Comparison of ENCODE assay signal across 8 cellular contexts in the genomic region with DNA sequence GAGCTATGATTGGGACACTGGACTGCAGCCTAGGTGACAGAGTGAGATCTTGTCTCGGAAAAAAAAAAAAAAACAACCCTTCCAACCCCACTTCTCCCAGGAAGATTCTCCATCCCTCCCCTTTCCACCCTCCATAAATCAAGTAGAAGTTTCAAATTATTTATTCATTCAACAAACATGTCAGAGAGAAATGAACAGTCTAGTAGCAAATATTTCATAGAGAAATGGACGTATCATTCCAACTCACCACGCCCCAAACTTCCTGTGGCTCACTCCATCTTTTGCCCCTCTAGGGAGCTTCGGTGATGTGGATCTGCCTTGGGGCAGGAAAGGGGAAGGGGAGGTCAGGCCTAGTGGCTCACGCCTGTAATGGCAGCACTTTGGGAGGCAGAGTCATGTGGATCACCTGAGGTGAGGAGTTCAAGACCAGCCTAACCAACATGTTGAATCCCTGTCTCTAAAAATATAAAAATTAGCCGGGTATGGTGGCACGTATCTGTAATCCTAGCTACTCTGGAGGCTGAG. TPM values are rescaled to one million over a fixed set of nuclear protein-coding genes. Genes with fewer than 3 reads are reported as not detected.
DNase-seq lines count a peak whose midpoint lies in the region; ATAC-seq, FAIRE-seq and TF ChIP-seq lines count a peak whose summit lies in the region.

No MANE protein-coding gene starts in this region.

- H4K20me1 ChIP-seq in KMS-11 (ENCODE audit: insufficient read depth) = no peaks in the 10 kb centered on the region

- H3K4me1 ChIP-seq in KMS-11 (ENCODE audit: low read depth, poor library complexity, severe bottlenecking) = peaks cover 17% of the 10 kb centered on the region

- no peak overlapping the region for H3K27ac ChIP-seq in KMS-11

- DNase-seq in AG10803 (ENCODE audit: low read depth) (no peak), bronchial epithelial cell (ENCODE audit: low read depth) (no peak), myocyte (ENCODE audit: low read depth) (peak; percentile 31), HUDEP-2 (lab: John Stamatoyannopoulos, UW; ENCODE audit: unreplicated experiment in 76 of 76) (no peak), amniotic stem cell (lab: John Stamatoyannopoulos, UW) (no peak), DMS79 (lab: John Stamatoyannopoulos, UW) (no peak)

- H3K4me3 ChIP-seq in AG10803 (ENCODE audit: low read length) (peak overlapping the region; percentile 69), KMS-11 (IDR thresholded peaks at IDR 0.05; ENCODE audit: insufficient read depth, low read depth, low read length) (no peak overlapping the region), bronchial epithelial cell (ENCODE audit: low read depth, low read length) (peak overlapping the region; percentile 78)

- peaks cover 38% of the 10 kb centered on the region for H3K27me3 ChIP-seq in KMS-11 (ENCODE audit: insufficient read depth, low read depth)
- H3K27me3 ChIP-seq in bronchial epithelial cell (ENCODE audit: control insufficient read depth, insufficient read depth, low read length) = no peaks in the 10 kb centered on the region

- TF ChIP-seq CTCF in AG10803 (conservative IDR thresholded peaks at IDR 0.05; ENCODE audit: low read length) = no peak
- TF ChIP-seq CTCF in KMS-11 (conservative IDR thresholded peaks at IDR 0.05; ENCODE audit: low read depth, low read length) = no peak
- TF ChIP-seq CTCF in bronchial epithelial cell (IDR thresholded peaks at IDR 0.05; ENCODE audit: insufficient read depth, low read length, severe bottlenecking) = no peak

- H2AFZ ChIP-seq in KMS-11 (ENCODE audit: low read depth) = peak overlapping the region; percentile 91

- H3K36me3 ChIP-seq in KMS-11 (ENCODE audit: insufficient read depth) (no peaks in the 10 kb centered on the region; the same call in 1 of the 2 replicates), bronchial epithelial cell (ENCODE audit: control insufficient read depth, insufficient read depth, low read length) (peaks cover 17% of the 10 kb centered on the region)

- H3K9ac ChIP-seq in KMS-11 = peak overlapping the region; percentile 41; the same call in 1 of the 2 replicates

- peak overlapping the region; percentile 90 for H3K4me2 ChIP-seq in KMS-11

- no peaks in the 10 kb centered on the region; the same call in 1 of the 2 replicates for H3K79me2 ChIP-seq in KMS-11 (ENCODE audit: insufficient read depth, low read depth)

- no peak for ATAC-seq in GM19035 (IDR thresholded peaks at IDR 0.05; ENCODE audit: unreplicated experiment)

- FAIRE-seq in bronchial epithelial cell (lab: Jason Lieb, UNC) = no peak

RNA-seq across cellular contexts. Expression of a gene that starts 0.6 kb away (rescaled TPM):
- total RNA-seq in bronchial epithelial cell (3.4 and 5.5 TPM in 2 replicates), myocyte (11.2 and 12.7 TPM in 2 replicates)
- 20.5 TPM for polyA plus RNA-seq in myocyte (2012)

RNA-seq across cellular contexts. Expression of a gene that starts 9.3 kb away (rescaled TPM):
- total RNA-seq in bronchial epithelial cell (under 0.01 and 0.51 TPM in 2 replicates), myocyte (4.4 and 4.8 TPM in 2 replicates)
- polyA plus RNA-seq in myocyte (2012) = 3.6 TPM

RNA-seq across cellular contexts. Expression of a gene that starts 10.4 kb away (rescaled TPM):
- total RNA-seq in bronchial epithelial cell (82.7 and 108 TPM in 2 replicates), myocyte (117 and 139 TPM in 2 replicates)
- 340 TPM for polyA plus RNA-seq in myocyte (2012)

RNA-seq across cellular contexts. Expression of a gene that starts 18.0 kb away (rescaled TPM):
- total RNA-seq in bronchial epithelial cell = 1.0 and 1.3 TPM in 2 replicates
- 60.4 and 65.3 TPM in 2 replicates for total RNA-seq in myocyte
- polyA plus RNA-seq in myocyte (2012) = 30.4 TPM

RNA-seq across cellular contexts. Expression of a gene that starts 18.6 kb away (rescaled TPM):
- under 0.01 and 0.13 TPM in 2 replicates for total RNA-seq in bronchial epithelial cell
- total RNA-seq in myocyte = 0.31 TPM in 1 of 2 replicates, not detected in the other
- polyA plus RNA-seq in myocyte (2012) = 4.4 TPM
